In genomic region chr2:143564419-143564818, GRCh38 we compare ENCODE assay signal across 15 cellular contexts.
DNase-seq lines count a peak whose midpoint lies in the region; ATAC-seq, FAIRE-seq and TF ChIP-seq lines count a peak whose summit lies in the region.
"Had no signal": no experiment of that assay in that cellular context is flagged by ENCODE, and none has a peak within 500 bp of the region (broad histone marks: within the 10 kb centered on the region; RNA-seq: fewer than 3 reads in every experiment).

No MANE protein-coding gene starts in this region.

- in situ Hi-C loops in GM23248 (cut with MboI), result no loop called here

- H3K9me3 ChIP-seq in GM23248 (ENCODE audit: low read depth) (no peaks in the 10 kb centered on the region), aorta (ENCODE audit: control insufficient read depth, low read length) (no peaks in the 10 kb centered on the region)
- no peaks in the 10 kb centered on the region for H3K9me3 ChIP-seq in CD4-positive, alpha-beta memory T cell (ENCODE audit: control insufficient read depth in 1 of 2, low read length in 2 of 2)
- H3K9me3 ChIP-seq: A549, esophagus muscularis mucosa had no signal

- no peak overlapping the region for H3K4me3 Mint-ChIP-seq in CD4-positive, alpha-beta memory T cell
- H3K4me3 Mint-ChIP-seq: activated CD4-positive, alpha-beta memory T cell treated with anti-CD3 and anti-CD28 coated beads for 36 hours; activated naive CD4-positive, alpha-beta T cell treated with anti-CD3 and anti-CD28 coated beads for 36 hours had no signal

- peak; percentile 79 for ATAC-seq in HG02571 (IDR thresholded peaks at IDR 0.05; ENCODE audit: unreplicated experiment)
- ATAC-seq in HG03159 (IDR thresholded peaks at IDR 0.05; ENCODE audit: unreplicated experiment), result peak; percentile 99
- no peak for ATAC-seq in aorta (ENCODE audit: low FRiP score)
- ATAC-seq: A549 had no signal

- H3K27ac ChIP-seq in GM23248 (no peak overlapping the region), aorta (ENCODE audit: low read depth in 1 of 2, low read length in 2 of 2) (no peak overlapping the region)
- no peak overlapping the region for H3K27ac ChIP-seq in CD4-positive, alpha-beta memory T cell (ENCODE audit: low read depth, low read length)
- H3K27ac ChIP-seq: A549, esophagus muscularis mucosa had no signal

- no peak overlapping the region for H3K27ac Mint-ChIP-seq in CD4-positive, alpha-beta memory T cell
- H3K27ac Mint-ChIP-seq: activated CD4-positive, alpha-beta memory T cell treated with anti-CD3 and anti-CD28 coated beads for 36 hours; activated naive CD4-positive, alpha-beta T cell treated with anti-CD3 and anti-CD28 coated beads for 36 hours had no signal

- CTCF ChIA-PET in CD4-positive, alpha-beta memory T cell (lab: Charles Lee; ENCODE audit: partially characterized antibody), result interaction anchor here (1.2 kb wide), 1 partner anchor 12 kb away, joined by 3 read pairs; no protein-coding TSS in a partner anchor

- no peaks in the 10 kb centered on the region for H3K36me3 ChIP-seq in GM23248 (ENCODE audit: low read depth)
- H3K36me3 ChIP-seq in aorta (ENCODE audit: control insufficient read depth in 1 of 2, insufficient read depth in 2 of 2, low read length in 1 of 2), result no peaks in the 10 kb centered on the region
- H3K36me3 ChIP-seq in CD4-positive, alpha-beta memory T cell (ENCODE audit: insufficient read depth, low read length), result peaks cover 26% of the 10 kb centered on the region
- H3K36me3 ChIP-seq: esophagus muscularis mucosa had no signal

- H3K9me2 ChIP-seq in GM23248 (ENCODE audit: insufficient read depth), result no peaks in the 10 kb centered on the region

- no peak overlapping the region for H2AFZ ChIP-seq in GM23248

- DNase-seq in GM10266 (ENCODE audit: extremely low spot score) (peak; percentile 17), GM19239 (ENCODE audit: insufficient read length, low spot score) (peak; percentile 10), GM23248 (no peak), COR-L47 (lab: John Stamatoyannopoulos, UW) (no peak), aorta (no peak)
- DNase-seq in CD4-positive, alpha-beta memory T cell, result no peak
- DNase-seq: activated CD4-positive, alpha-beta memory T cell treated with anti-CD3 and anti-CD28 coated beads for 36 hours; activated naive CD4-positive, alpha-beta T cell treated with anti-CD3 and anti-CD28 coated beads for 36 hours; DMS53; NCI-H2029 treated with DMSO at 0.1 percent for 48 hours; OCI-M1 had no signal

- WGBS in GM23248 (ENCODE audit: low coverage in 1 of 2, low lambda C conversion rate in 2 of 2, missing lambda C conversion rate in 2 of 2), 2 experiments, result 90 to 93% methylated on average over 2 of the region's 2 CpGs
- WGBS in aorta, 2 donors, result 98% methylated on average over 2 of the region's 2 CpGs

- no peaks in the 10 kb centered on the region for H3F3A ChIP-seq in GM23248 (ENCODE audit: insufficient read depth)

- no peak for TF ChIP-seq CTCF in GM10266 (IDR thresholded peaks at IDR 0.05; ENCODE audit: control insufficient read depth, insufficient read depth, low read depth, missing control alignments)

- H3K27me3 ChIP-seq in GM23248 (replicated peaks; ENCODE audit: insufficient read depth), result no peaks in the 10 kb centered on the region
- no peaks in the 10 kb centered on the region for H3K27me3 ChIP-seq in aorta (ENCODE audit: control insufficient read depth in 1 of 2, insufficient read depth in 2 of 2, low read length in 1 of 2)
- H3K27me3 ChIP-seq in CD4-positive, alpha-beta memory T cell (ENCODE audit: insufficient read depth, low read length), result no peaks in the 10 kb centered on the region
- H3K27me3 ChIP-seq: esophagus muscularis mucosa had no signal

- peaks cover 72 to 80% of the 10 kb centered on the region in 2 donors for H3K36me3 Mint-ChIP-seq in CD4-positive, alpha-beta memory T cell

- intact Hi-C loops in aorta (cut with DNase I), result no loop called here
- intact Hi-C loops in CD4-positive, alpha-beta memory T cell (cut with micrococcal nuclease), result no loop called here

- no peak overlapping the region for H3K9ac ChIP-seq in GM23248

- no peaks in the 10 kb centered on the region for H4K20me1 ChIP-seq in GM23248 (ENCODE audit: insufficient read depth)

- peak; percentile 39 for FAIRE-seq in GM19239 (lab: Jason Lieb, UNC)
- FAIRE-seq: A549 had no signal

- H3K4me1 ChIP-seq in GM23248 (ENCODE audit: insufficient read depth) (no peaks in the 10 kb centered on the region), aorta (ENCODE audit: control insufficient read depth in 1 of 2, insufficient read depth in 2 of 2, low read length in 2 of 2) (no peaks in the 10 kb centered on the region)
- H3K4me1 ChIP-seq in CD4-positive, alpha-beta memory T cell (ENCODE audit: insufficient read depth, low read length), result no peaks in the 10 kb centered on the region
- H3K4me1 ChIP-seq: A549 had no signal

- no peaks in the 10 kb centered on the region for H3K79me2 ChIP-seq in GM23248 (ENCODE audit: insufficient read depth)

- H3K4me3 ChIP-seq in GM23248, result no peak overlapping the region
- H3K4me3 ChIP-seq in aorta (ENCODE audit: low read length in 2 of 2), result no peak overlapping the region
- no peak overlapping the region for H3K4me3 ChIP-seq in CD4-positive, alpha-beta memory T cell (ENCODE audit: low read length in 2 of 2)
- H3K4me3 ChIP-seq: A549, esophagus muscularis mucosa had no signal

- POLR2A ChIA-PET in CD4-positive, alpha-beta memory T cell (lab: Charles Lee; ENCODE audit: partially characterized antibody), result no interaction called here

- no peak overlapping the region for H3K4me2 ChIP-seq in GM23248 (ENCODE audit: unreplicated experiment)
- H3K4me2 ChIP-seq: A549 had no signal

- H3K27me3 Mint-ChIP-seq in CD4-positive, alpha-beta memory T cell, result no peaks in the 10 kb centered on the region
- H3K27me3 Mint-ChIP-seq: activated CD4-positive, alpha-beta memory T cell treated with anti-CD3 and anti-CD28 coated beads for 36 hours had no signal

- peaks cover 7 to 22% (median 12%) of the 10 kb centered on the region in 4 donors for H3K4me1 Mint-ChIP-seq in CD4-positive, alpha-beta memory T cell

- peaks cover 0 to 3% (median 1%) of the 10 kb centered on the region in 8 donors for H3K9me3 Mint-ChIP-seq in CD4-positive, alpha-beta memory T cell

Comparison
In these comparisons a context has a peak if more than half of its experiments do, and no peak if none do; other contexts are left out.
1. DNase-seq: peak in GM10266 (single experiment) and GM19239 (single experiment); none in GM23248 (single experiment), COR-L47 (single experiment), aorta (0 of 2) and CD4-positive, alpha-beta memory T cell (0 of 5).